In the genomic region with DNA sequence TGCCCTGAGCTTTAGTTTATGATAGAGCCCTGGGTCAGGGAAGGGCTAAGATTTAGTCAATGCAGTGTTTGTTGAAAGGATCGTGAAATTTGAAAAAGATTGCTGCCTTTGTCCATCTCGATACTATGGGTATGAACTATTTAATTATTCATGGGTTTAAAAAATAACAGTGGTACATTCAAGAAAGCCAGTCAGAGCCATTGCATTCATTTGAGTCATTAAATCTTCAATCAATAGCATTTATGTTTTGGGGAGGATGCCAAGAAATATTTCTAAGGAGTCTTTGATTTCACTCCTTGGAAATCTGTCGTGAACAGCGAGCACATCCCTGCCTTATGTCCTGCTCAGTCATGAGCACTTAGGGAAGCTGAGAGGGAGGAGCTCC, we compare ENCODE assay signal across 15 cellular contexts. TPM values are rescaled to one million over a fixed set of nuclear protein-coding genes. Genes with fewer than 3 reads are reported as not detected.
DNase-seq lines count a peak whose midpoint lies in the region; ATAC-seq and TF ChIP-seq lines count a peak whose summit lies in the region.
"Had no signal": no experiment of that assay in that cellular context is flagged by ENCODE, and none has a peak within 500 bp of the region (broad histone marks: within the 10 kb centered on the region; RNA-seq: fewer than 3 reads in every experiment).

No MANE protein-coding gene starts in this region.

- H3K4me3 Mint-ChIP-seq in endothelial cell (ENCODE audit: unreplicated experiment) = peak overlapping the region; percentile 65
- H3K4me3 Mint-ChIP-seq in activated CD4-positive, alpha-beta T cell treated with anti-CD3 and anti-CD28 coated beads, Interleukin-2, amount 10 ng/mL, durations not matched to agents 7 days and 5 days = no peak overlapping the region
- H3K4me3 Mint-ChIP-seq: CD4-positive, CD25-positive, alpha-beta regulatory T cell; GM23338 had no signal

- H3K9me3 Mint-ChIP-seq in endothelial cell (ENCODE audit: unreplicated experiment) = no peaks in the 10 kb centered on the region
- no peaks in the 10 kb centered on the region for H3K9me3 Mint-ChIP-seq in activated CD4-positive, alpha-beta T cell treated with anti-CD3 and anti-CD28 coated beads, Interleukin-2, amount 10 ng/mL, durations not matched to agents 7 days and 5 days
- H3K9me3 Mint-ChIP-seq: CD4-positive, CD25-positive, alpha-beta regulatory T cell; GM23338 had no signal

- no peaks in the 10 kb centered on the region for H3K9me3 ChIP-seq in right cardiac atrium (ENCODE audit: control insufficient read depth, low read length)

- DNase-seq in right cardiac atrium (no peak), left ventricle myocardium superior (no peak), endothelial cell (ENCODE audit: low spot score) (no peak), pons (ENCODE audit: low spot score) (peak; percentile 37), T1000 (lab: John Stamatoyannopoulos, UW) (no peak)
- DNase-seq in activated CD4-positive, alpha-beta T cell treated with anti-CD3 and anti-CD28 coated beads, Interleukin-2, amount 10 ng/mL, durations not matched to agents 7 days and 5 days = no peak
- DNase-seq: CD4-positive, CD25-positive, alpha-beta regulatory T cell; DMS79 treated with DMSO at 0.1 percent for 48 hours; NCI-H1436 treated with DMSO at 0.1 percent for 48 hours; NCI-H2081 treated with DMSO at 0.1 percent for 48 hours; NCI-H226; NCI-H526 treated with DMSO at 0.1 percent for 48 hours; OCI-M1 had no signal

- no peak for ATAC-seq in right cardiac atrium
- ATAC-seq in left ventricle myocardium superior = no peak
- no peak for ATAC-seq in GM21390 (IDR thresholded peaks at IDR 0.05; ENCODE audit: unreplicated experiment)
- ATAC-seq: GM23338 had no signal

- H3K27me3 ChIP-seq in right cardiac atrium (ENCODE audit: control insufficient read depth, insufficient read depth) = no peaks in the 10 kb centered on the region

- no peak for TF ChIP-seq CTCF in endothelial cell (IDR thresholded peaks at IDR 0.05; ENCODE audit: unreplicated experiment)

- intact Hi-C loops in right cardiac atrium (cut with DNase I) = no loop called here
- intact Hi-C loops in left ventricle myocardium superior (cut with micrococcal nuclease) = no loop called here

- 87% methylated on average over 4 of the region's 4 CpGs for WGBS in right cardiac atrium

- peak overlapping the region; percentile 61 for H3K27ac ChIP-seq in right cardiac atrium (ENCODE audit: low read length)

- POLR2A ChIA-PET in activated CD4-positive, alpha-beta T cell treated with anti-CD3 and anti-CD28 coated beads, Interleukin-2, amount 10 ng/mL, durations not matched to agents 7 days and 5 days (lab: Charles Lee) = no interaction called here

- H3K27me3 Mint-ChIP-seq in endothelial cell (ENCODE audit: unreplicated experiment) = peaks cover 23% of the 10 kb centered on the region
- no peaks in the 10 kb centered on the region for H3K27me3 Mint-ChIP-seq in activated CD4-positive, alpha-beta T cell treated with anti-CD3 and anti-CD28 coated beads, Interleukin-2, amount 10 ng/mL, durations not matched to agents 7 days and 5 days
- H3K27me3 Mint-ChIP-seq: CD4-positive, CD25-positive, alpha-beta regulatory T cell had no signal

- no peak overlapping the region for H3K4me3 ChIP-seq in right cardiac atrium (ENCODE audit: low read length)
- H3K4me3 ChIP-seq: GM23338 had no signal

- H3K4me1 Mint-ChIP-seq in endothelial cell (ENCODE audit: unreplicated experiment) = peaks cover 12% of the 10 kb centered on the region
- H3K4me1 Mint-ChIP-seq in activated CD4-positive, alpha-beta T cell treated with anti-CD3 and anti-CD28 coated beads, Interleukin-2, amount 10 ng/mL, durations not matched to agents 7 days and 5 days = no peaks in the 10 kb centered on the region
- H3K4me1 Mint-ChIP-seq: CD4-positive, CD25-positive, alpha-beta regulatory T cell had no signal

- peak overlapping the region; percentile 50 for H3K27ac Mint-ChIP-seq in endothelial cell (ENCODE audit: unreplicated experiment)
- no peak overlapping the region for H3K27ac Mint-ChIP-seq in activated CD4-positive, alpha-beta T cell treated with anti-CD3 and anti-CD28 coated beads, Interleukin-2, amount 10 ng/mL, durations not matched to agents 7 days and 5 days
- H3K27ac Mint-ChIP-seq: GM23338 had no signal

- CTCF ChIA-PET in activated CD4-positive, alpha-beta T cell treated with anti-CD3 and anti-CD28 coated beads, Interleukin-2, amount 10 ng/mL, durations not matched to agents 7 days and 5 days (lab: Charles Lee) = interaction anchor here (0.6 kb wide), 1 partner anchor 350 kb away, joined by 3 read pairs; no protein-coding TSS in a partner anchor

- H3K4me1 ChIP-seq in right cardiac atrium (ENCODE audit: control insufficient read depth, insufficient read depth, low read length) = peaks cover 4% of the 10 kb centered on the region

- peaks cover 79% of the 10 kb centered on the region for H3K36me3 Mint-ChIP-seq in endothelial cell (ENCODE audit: low read depth, unreplicated experiment)
- H3K36me3 Mint-ChIP-seq in activated CD4-positive, alpha-beta T cell treated with anti-CD3 and anti-CD28 coated beads, Interleukin-2, amount 10 ng/mL, durations not matched to agents 7 days and 5 days (ENCODE audit: low read depth) = peaks cover 3% of the 10 kb centered on the region

RNA-seq across cellular contexts. Expression of a gene that starts 54.4 kb away (rescaled TPM):
- total RNA-seq in right cardiac atrium (under 1 TPM in 2 of 4 donors, not detected in 2; 0.17 to 0.31 TPM), left ventricle myocardium superior (0.12 TPM), endothelial cell (ENCODE audit: unreplicated experiment) (not detected)
- polyA plus RNA-seq in right cardiac atrium = 0.07 TPM
- total RNA-seq in activated CD4-positive, alpha-beta T cell treated with anti-CD3 and anti-CD28 coated beads, Interleukin-2, amount 10 ng/mL, durations not matched to agents 7 days and 5 days = not detected
- total RNA-seq: CD4-positive, CD25-positive, alpha-beta regulatory T cell; GM23338 had no signal
